In the genomic region with DNA sequence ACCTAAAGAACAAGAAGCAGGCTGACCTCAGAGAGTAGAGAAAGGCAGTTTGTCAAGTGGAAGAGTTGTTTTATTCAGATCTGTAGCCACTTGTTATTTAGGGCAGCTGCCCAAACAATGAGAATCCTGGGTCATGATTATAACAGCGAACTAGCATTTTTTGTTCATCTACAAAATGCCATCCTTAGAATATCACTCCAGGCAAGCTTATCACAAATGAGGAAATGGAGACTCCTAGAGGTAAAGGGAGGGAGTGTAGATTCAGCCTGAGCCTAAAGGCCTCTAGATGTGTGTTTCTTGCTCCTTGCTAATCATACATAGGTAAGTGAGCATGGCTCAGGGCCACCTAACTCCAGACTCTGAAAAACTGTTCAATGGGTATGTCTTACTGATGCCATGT, we compare ENCODE assay signal across 8 cellular contexts.
DNase-seq lines count a peak whose midpoint lies in the region; ATAC-seq and TF ChIP-seq lines count a peak whose summit lies in the region.
"Had no signal": no experiment of that assay in that cellular context is flagged by ENCODE, and none has a peak within 500 bp of the region (broad histone marks: within the 10 kb centered on the region; RNA-seq: fewer than 3 reads in every experiment).

No MANE protein-coding gene starts in this region.

- intact Hi-C loops in lower lobe of right lung (cut with DNase I), result no loop called here

- in situ Hi-C loops in astrocyte of the spinal cord (cut with HindIII; ENCODE audit: low sequenced_read_pairs), result no loop called here

- H3K4me3 ChIP-seq in astrocyte of the spinal cord (ENCODE audit: low read depth, low read length) (no peak overlapping the region), lower lobe of right lung (no peak overlapping the region)

- peaks cover 0 to 6% of the 10 kb centered on the region in 2 donors for H3K9me3 Mint-ChIP-seq in stimulated activated naive CD8-positive, alpha-beta T cell treated with anti-CD3 and anti-CD28 coated beads, Interleukin-15, amount 100 ng/mL, for 72 hours

- H3K4me3 Mint-ChIP-seq in stimulated activated naive CD8-positive, alpha-beta T cell treated with anti-CD3 and anti-CD28 coated beads, Interleukin-15, amount 100 ng/mL, for 72 hours, result no peak overlapping the region
- H3K4me3 Mint-ChIP-seq: activated T-cell treated with anti-CD3 and anti-CD28 coated beads, Interleukin-2, amount 50 U/mL, for 72 hours had no signal

- H3K4me1 Mint-ChIP-seq in stimulated activated naive CD8-positive, alpha-beta T cell treated with anti-CD3 and anti-CD28 coated beads, Interleukin-15, amount 100 ng/mL, for 72 hours, result no peaks in the 10 kb centered on the region

- ATAC-seq in GM18502 (IDR thresholded peaks at IDR 0.05; ENCODE audit: poor library complexity, unreplicated experiment) (peak; percentile 93), HG02610 (IDR thresholded peaks at IDR 0.05; ENCODE audit: unreplicated experiment) (peak; percentile 85), lower lobe of right lung (peak; percentile 75 to 84)
- ATAC-seq in stimulated activated naive CD8-positive, alpha-beta T cell treated with anti-CD3 and anti-CD28 coated beads, Interleukin-15, amount 100 ng/mL, for 72 hours, result no peak

- H3K9me3 ChIP-seq in lower lobe of right lung, result no peaks in the 10 kb centered on the region

- H3K4me1 ChIP-seq in lower lobe of right lung, result no peaks in the 10 kb centered on the region

- H3K36me3 ChIP-seq in lower lobe of right lung, result no peaks in the 10 kb centered on the region

- no peak overlapping the region for H3K27ac ChIP-seq in lower lobe of right lung

- peak; percentile 84 for TF ChIP-seq CTCF in astrocyte of the spinal cord (IDR thresholded peaks at IDR 0.05; ENCODE audit: low read depth, low read length)
- peak; percentile 61 for TF ChIP-seq CTCF in lower lobe of right lung (IDR thresholded peaks at IDR 0.05)

- no peak overlapping the region for H3K27ac Mint-ChIP-seq in stimulated activated naive CD8-positive, alpha-beta T cell treated with anti-CD3 and anti-CD28 coated beads, Interleukin-15, amount 100 ng/mL, for 72 hours
- H3K27ac Mint-ChIP-seq: activated T-cell treated with anti-CD3 and anti-CD28 coated beads, Interleukin-2, amount 50 U/mL, for 72 hours had no signal

- H3K27me3 Mint-ChIP-seq in stimulated activated naive CD8-positive, alpha-beta T cell treated with anti-CD3 and anti-CD28 coated beads, Interleukin-15, amount 100 ng/mL, for 72 hours, result no peaks in the 10 kb centered on the region

- H3K27me3 ChIP-seq in lower lobe of right lung (ENCODE audit: low read depth), result no peaks in the 10 kb centered on the region

- peak; percentile 31 for DNase-seq in NCI-H1694 treated with DMSO at 0.1 percent for 48 hours (lab: John Stamatoyannopoulos, UW)
- peak; percentile 64 for DNase-seq in astrocyte of the spinal cord (ENCODE audit: low read depth, low spot score)
- DNase-seq in lower lobe of right lung, result no peak
- no peak for DNase-seq in activated CD4-positive, alpha-beta T cell treated with anti-CD3 and anti-CD28 coated beads, Interleukin-2, amount 50 U/mL, for 4 hours
- DNase-seq in stimulated activated naive CD8-positive, alpha-beta T cell treated with anti-CD3 and anti-CD28 coated beads, Interleukin-15, amount 100 ng/mL, for 72 hours, result no peak
- DNase-seq: activated T-cell treated with anti-CD3 and anti-CD28 coated beads, Interleukin-2, amount 50 U/mL, for 72 hours had no signal

Comparison
In these comparisons a context has a peak if more than half of its experiments do, and no peak if none do; other contexts are left out.
1. DNase-seq: peak in NCI-H1694 treated with DMSO at 0.1 percent for 48 hours (single experiment) and astrocyte of the spinal cord (single experiment); none in lower lobe of right lung (single experiment), activated CD4-positive, alpha-beta T cell treated with anti-CD3 and anti-CD28 coated beads, Interleukin-2, amount 50 U/mL, for 4 hours (0 of 2) and stimulated activated naive CD8-positive, alpha-beta T cell treated with anti-CD3 and anti-CD28 coated beads, Interleukin-15, amount 100 ng/mL, for 72 hours (0 of 2).